ENCODE assay signal across 12 cellular contexts in genomic region chr9:120383999-120384924, GRCh38.
DNase-seq lines count a peak whose midpoint lies in the region; ATAC-seq and TF ChIP-seq lines count a peak whose summit lies in the region.
"Had no signal": no experiment of that assay in that cellular context is flagged by ENCODE, and none has a peak within 500 bp of the region (broad histone marks: within the 10 kb centered on the region; RNA-seq: fewer than 3 reads in every experiment).

No MANE protein-coding gene starts in this region.

- intact Hi-C loops in left colon (cut with DNase I, micrococcal nuclease) (no loop called here), thyroid gland (cut with DNase I) (no loop called here)

- H3K27me3 ChIP-seq in adipocyte (replicated peaks; ENCODE audit: control insufficient read depth, insufficient read depth, low read length), result no peaks in the 10 kb centered on the region
- H3K27me3 ChIP-seq in thyroid gland, result no peaks in the 10 kb centered on the region

- peaks cover 6% of the 10 kb centered on the region for H3K36me3 ChIP-seq in adipocyte (ENCODE audit: control insufficient read depth, insufficient read depth, low read length, severe bottlenecking)
- no peaks in the 10 kb centered on the region for H3K36me3 ChIP-seq in thyroid gland

- H3K9me3 ChIP-seq in adipocyte (ENCODE audit: control insufficient read depth, low read length), result peaks cover 6% of the 10 kb centered on the region
- no peaks in the 10 kb centered on the region for H3K9me3 ChIP-seq in thyroid gland

- CTCF ChIA-PET in GM10248 (lab: Yijun Ruan, JAX), result no interaction called here

- H3K4me3 ChIP-seq in adipocyte (ENCODE audit: low read length), result no peak overlapping the region
- H3K4me3 ChIP-seq in thyroid gland (replicated peaks in 1 of 3), result no peak overlapping the region

- no peak overlapping the region for H3K9ac ChIP-seq in adipocyte (ENCODE audit: low read length)

- TF ChIP-seq POLR2A in thyroid gland (IDR thresholded peaks at IDR 0.05), result no peak

- DNase-seq in NCI-H345 (lab: John Stamatoyannopoulos, UW), result peak; percentile 18
- no peak for DNase-seq in NCI-H345 treated with DMSO at 0.1 percent for 48 hours (lab: John Stamatoyannopoulos, UW; ENCODE audit: unreplicated experiment)
- peak; percentile 58 for DNase-seq in adipocyte (ENCODE audit: low read depth)
- peak; percentile 36 to 57 for DNase-seq in left colon
- peak; percentile 58 to 75 for DNase-seq in thyroid gland
- no peak for DNase-seq in GM10248 (ENCODE audit: extremely low spot score)
- no peak for DNase-seq in stimulated activated CD4-positive, alpha-beta T cell treated with anti-CD3 and anti-CD28 coated beads, Interleukin-2, amount 100 ng/mL, for 48 hours
- DNase-seq: activated T-cell treated with anti-CD3 and anti-CD28 coated beads, Interleukin-2, amount 50 U/mL, for 48 hours; NCI-H187 treated with DMSO at 0.1 percent for 48 hours; stimulated activated naive CD4-positive, alpha-beta T cell had no signal

- H3K4me1 ChIP-seq in adipocyte (ENCODE audit: control insufficient read depth, insufficient read depth, low read length) (peaks cover 10% of the 10 kb centered on the region), thyroid gland (peaks cover 11% of the 10 kb centered on the region in 2 donors)

- POLR2A ChIA-PET in GM10248 (lab: Yijun Ruan, JAX), result no interaction called here

- 59 to 70% methylated on average over 20 to 24 of the region's 24 CpGs for WGBS in thyroid gland, 2 donors

- TF ChIP-seq CTCF in thyroid gland (IDR thresholded peaks at IDR 0.05), result no peak
- no peak for TF ChIP-seq CTCF in GM10248 (IDR thresholded peaks at IDR 0.05; ENCODE audit: control extremely low read depth, extremely low read depth, low read depth, missing control alignments)

- H3K27ac ChIP-seq in thyroid gland, result no peak overlapping the region

- peak; percentile 65 for ATAC-seq in left colon
- ATAC-seq in GM19467 (IDR thresholded peaks at IDR 0.05; ENCODE audit: unreplicated experiment), result no peak
- ATAC-seq: sciatic nerve had no signal

Comparison
In these comparisons a context has a peak if more than half of its experiments do, and no peak if none do; other contexts are left out.
1. DNase-seq: peak in NCI-H345 (single experiment), adipocyte (single experiment), left colon (2 of 2) and thyroid gland (2 of 2); none in NCI-H345 treated with DMSO at 0.1 percent for 48 hours (single experiment), GM10248 (single experiment) and stimulated activated CD4-positive, alpha-beta T cell treated with anti-CD3 and anti-CD28 coated beads, Interleukin-2, amount 100 ng/mL, for 48 hours (0 of 2).